22 cellular contexts compared by ENCODE assay signal in the genomic region with DNA sequence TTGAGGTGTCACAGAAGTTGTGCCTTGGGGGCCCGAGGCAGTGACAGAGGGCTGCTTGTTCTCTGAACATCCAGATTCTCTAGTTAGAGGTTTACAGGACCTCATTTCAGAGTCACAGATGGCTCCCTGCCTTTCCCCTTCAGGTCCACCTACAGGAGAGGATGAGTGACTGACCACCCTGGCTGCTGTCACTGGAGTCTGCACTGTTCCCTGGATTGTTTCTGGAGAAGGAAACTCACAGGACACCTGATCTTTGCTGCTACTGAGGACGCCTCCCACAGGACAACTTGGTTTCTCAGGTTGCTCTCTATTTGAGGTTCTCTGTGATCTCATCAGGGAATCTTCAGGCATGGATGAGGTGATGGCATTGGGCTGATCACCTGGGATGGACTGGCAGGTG. TPM values are rescaled to one million over a fixed set of nuclear protein-coding genes. Genes with fewer than 3 reads are reported as not detected.
DNase-seq lines count a peak whose midpoint lies in the region; ATAC-seq, FAIRE-seq and TF ChIP-seq lines count a peak whose summit lies in the region.
"Had no signal": no experiment of that assay in that cellular context is flagged by ENCODE, and none has a peak within 500 bp of the region (broad histone marks: within the 10 kb centered on the region; RNA-seq: fewer than 3 reads in every experiment).

No MANE protein-coding gene starts in this region.

- DNase-seq in DMS153 (lab: John Stamatoyannopoulos, UW): peak; percentile 25
- DNase-seq in DMS153 treated with DMSO at 0.1 percent for 48 hours (lab: John Stamatoyannopoulos, UW; ENCODE audit: unreplicated experiment): no peak
- peak; percentile 88 for DNase-seq in DMS53 (lab: John Stamatoyannopoulos, UW)
- no peak for DNase-seq in WERI-Rb-1
- DNase-seq in keratinocyte (ENCODE audit: low read depth, low spot score): no peak
- DNase-seq in esophagus squamous epithelium (lab: John Stamatoyannopoulos, UW): no peak
- no peak for DNase-seq in stimulated activated naive CD4-positive, alpha-beta T cell (lab: John Stamatoyannopoulos, UW)
- no peak for DNase-seq in heart right ventricle
- DNase-seq: activated B cell treated with CpG ODN at 0.5 μM for 24 hours; activated naive CD4-positive, alpha-beta T cell treated with anti-CD3 and anti-CD28 coated beads, Interleukin-2, amount 50 U/mL, for 16 hours; activated T-cell treated with anti-CD3 and anti-CD28 coated beads, Interleukin-2, amount 50 U/mL, for 48 hours; CD4-positive, alpha-beta memory T cell; endodermal cell; KBM-7; RPMI8226; stimulated activated CD4-positive, alpha-beta T cell treated with anti-CD3 and anti-CD28 coated beads, Interleukin-2, amount 100 ng/mL, for 48 hours; stimulated activated naive CD8-positive, alpha-beta T cell treated with anti-CD3 and anti-CD28 coated beads, Interleukin-15, Interleukin-2, amounts not matched to agents 100 U/mL and 50 U/mL, for 24 hours; T-helper 9 cell had no signal

- FAIRE-seq in keratinocyte (lab: Jason Lieb, UNC): no peak
- FAIRE-seq: GM19239 had no signal

- H3K9me3 ChIP-seq in WERI-Rb-1 (ENCODE audit: severe bottlenecking) (no peaks in the 10 kb centered on the region), keratinocyte (ENCODE audit: control insufficient read depth, low read depth, low read length) (no peaks in the 10 kb centered on the region), esophagus squamous epithelium (no peaks in the 10 kb centered on the region), heart right ventricle (peaks cover 0 to 2% (median 0%) of the 10 kb centered on the region in 11 donors)

- no peak overlapping the region for H3K9ac ChIP-seq in keratinocyte (ENCODE audit: control insufficient read depth, extremely low read depth, insufficient read depth, low read length)

- dilution Hi-C loops in keratinocyte (cut with MboI; ENCODE audit: extremely low pct_ligation_motif_present, low sequenced_read_pairs): no loop called here

- H3K27me3 ChIP-seq in WERI-Rb-1 (ENCODE audit: insufficient read depth, low read depth, severe bottlenecking) (no peaks in the 10 kb centered on the region), keratinocyte (ENCODE audit: control insufficient read depth, extremely low read depth, insufficient read depth, low read length) (peaks cover 23% of the 10 kb centered on the region), esophagus squamous epithelium (no peaks in the 10 kb centered on the region), heart right ventricle (no peaks in the 10 kb centered on the region)

- no peaks in the 10 kb centered on the region for H3K79me2 ChIP-seq in keratinocyte (ENCODE audit: control insufficient read depth, insufficient read depth, low read length)

- peaks cover 37% of the 10 kb centered on the region for H3K36me3 ChIP-seq in WERI-Rb-1
- no peaks in the 10 kb centered on the region for H3K36me3 ChIP-seq in keratinocyte (ENCODE audit: control insufficient read depth in 2 of 2, extremely low read depth in 1 of 2, insufficient read depth in 2 of 2, low read length in 2 of 2)
- peaks cover 0 to 7% (median 0%) of the 10 kb centered on the region in 3 donors for H3K36me3 ChIP-seq in esophagus squamous epithelium
- H3K36me3 ChIP-seq in heart right ventricle: peaks cover 0 to 32% (median 0%) of the 10 kb centered on the region in 9 donors

- 75 to 79% methylated on average over 2 of the region's 2 CpGs for WGBS in esophagus squamous epithelium, 2 donors
- 83% methylated on average over 2 of the region's 2 CpGs for WGBS in heart right ventricle, 2 donors

- H3K4me3 ChIP-seq in WERI-Rb-1 (ENCODE audit: low read depth, low read length) (no peak overlapping the region), keratinocyte (ENCODE audit: control insufficient read depth in 2 of 3, extremely low read depth in 1 of 3, insufficient read depth in 2 of 3, low read depth in 1 of 3, low read length in 3 of 3) (no peak overlapping the region), esophagus squamous epithelium (no peak overlapping the region), heart right ventricle (no peak overlapping the region)
- H3K4me3 ChIP-seq: smooth muscle cell had no signal

- H2AFZ ChIP-seq in keratinocyte (ENCODE audit: control insufficient read depth, low read length): no peak overlapping the region

- no peak for TF ChIP-seq POLR2A in esophagus squamous epithelium (IDR thresholded peaks at IDR 0.05)

- H4K20me1 ChIP-seq in keratinocyte (ENCODE audit: control insufficient read depth, extremely low read depth, insufficient read depth, low read length): no peaks in the 10 kb centered on the region

- no peak for ATAC-seq in heart right ventricle
- ATAC-seq: SK-N-SH treated with all-trans-retinoic acid at 6 μM for 48 hours; stimulated activated naive CD8-positive, alpha-beta T cell treated with anti-CD3 and anti-CD28 coated beads, Interleukin-15, Interleukin-2, amounts not matched to agents 100 U/mL and 50 U/mL, for 24 hours had no signal

- no peaks in the 10 kb centered on the region for H3K4me1 ChIP-seq in keratinocyte (ENCODE audit: control insufficient read depth, extremely low read depth, insufficient read depth, low read length)
- H3K4me1 ChIP-seq in esophagus squamous epithelium: no peaks in the 10 kb centered on the region
- peaks cover 0 to 19% (median 0%) of the 10 kb centered on the region in 9 donors for H3K4me1 ChIP-seq in heart right ventricle

- intact Hi-C loops in esophagus squamous epithelium (cut with DNase I): no loop called here
- intact Hi-C loops in heart right ventricle (cut with DNase I): loop anchor here in 1 of 10 donors (10.0 kb wide), 1 partner anchor 55 kb away; the partner anchor contains the start of gene GPRIN3

- H3K9me1 ChIP-seq in keratinocyte (ENCODE audit: control insufficient read depth, extremely low read depth, insufficient read depth, low read length): no peaks in the 10 kb centered on the region

- H3K27ac ChIP-seq in WERI-Rb-1 (no peak overlapping the region), keratinocyte (ENCODE audit: control insufficient read depth, insufficient read depth, low read length) (no peak overlapping the region), esophagus squamous epithelium (no peak overlapping the region), heart right ventricle (no peak overlapping the region)
- H3K27ac ChIP-seq: 22Rv1 had no signal

- TF ChIP-seq CTCF in WERI-Rb-1 (IDR thresholded peaks at IDR 0.05; ENCODE audit: low read depth, low read length) (0 out of 2 replicates have a peak, but pooled peaks have one; percentile 1), keratinocyte (optimal IDR thresholded peaks at IDR 0.05 in 1 of 3, IDR thresholded peaks at IDR 0.05 in 1 of 3, conservative IDR thresholded peaks at IDR 0.05 in 1 of 3; ENCODE audit: extremely low read depth in 1 of 3, insufficient read depth in 2 of 3, low read length in 3 of 3) (no peak), esophagus squamous epithelium (IDR thresholded peaks at IDR 0.05) (no peak), heart right ventricle (IDR thresholded peaks at IDR 0.05) (no peak)

- peak overlapping the region; percentile 29 for H3K4me2 ChIP-seq in keratinocyte (ENCODE audit: control insufficient read depth, extremely low read depth, insufficient read depth, low read depth, low read length)
- H3K4me2 ChIP-seq: smooth muscle cell had no signal

RNA-seq across cellular contexts. Expression of gene GPRIN3, which starts 58.3 kb away (rescaled TPM):
- polyA plus RNA-seq in keratinocyte (not detected in 3 replicates), heart right ventricle (1 to 10 TPM; 1.7 to 3.0 TPM)
- polyA plus RNA-seq in keratinocyte (2011; ENCODE audit: low read depth): not detected
- polyA plus RNA-seq in keratinocyte (2011; cell fraction: cytosol; rRNA removed): not detected in 2 replicates
- polyA plus RNA-seq in keratinocyte (2011; cell fraction: nucleus; rRNA removed): not detected in 2 replicates
- not detected in 2 replicates for polyA plus RNA-seq in keratinocyte (2012; ENCODE audit: low replicate concordance)
- polyA minus RNA-seq in keratinocyte: not detected in 3 replicates
- not detected for polyA minus RNA-seq in keratinocyte (2011; cell fraction: cytosol; rRNA and poly(A)+ RNA removed)
- not detected in 2 replicates for polyA minus RNA-seq in keratinocyte (2011; cell fraction: nucleus; rRNA and poly(A)+ RNA removed)
- total RNA-seq in esophagus squamous epithelium (1 to 10 TPM in 3 of 4 donors, under 1 TPM in 1; 0.83 to 4.2 (median 1.9) TPM), heart right ventricle (10 to 100 TPM in 4 of 10 donors, 1 to 10 TPM in 6; 4.3 to 12.2 (median 9.8) TPM)

Comparison
In these comparisons a context has a peak if more than half of its experiments do, and no peak if none do; other contexts are left out.
1. DNase-seq: peak in DMS153 (single experiment) and DMS53 (single experiment); none in DMS153 treated with DMSO at 0.1 percent for 48 hours (single experiment), WERI-Rb-1 (single experiment), keratinocyte (single experiment), esophagus squamous epithelium (single experiment), stimulated activated naive CD4-positive, alpha-beta T cell (0 of 6) and heart right ventricle (0 of 2).